14 cellular contexts compared by ENCODE assay signal in genomic region chr5:68243251-68243650, GRCh38. TPM values are rescaled to one million over a fixed set of nuclear protein-coding genes. Genes with fewer than 3 reads are reported as not detected.
DNase-seq lines count a peak whose midpoint lies in the region; ATAC-seq, FAIRE-seq and TF ChIP-seq lines count a peak whose summit lies in the region.
"Had no signal": no experiment of that assay in that cellular context is flagged by ENCODE, and none has a peak within 500 bp of the region (broad histone marks: within the 10 kb centered on the region; RNA-seq: fewer than 3 reads in every experiment).

No MANE protein-coding gene starts in this region.

- POLR2A ChIA-PET in activated CD4-positive, alpha-beta T cell treated with anti-CD3 and anti-CD28 coated beads for 36 hours (lab: Charles Lee) = interaction anchor here (0.6 to 1.3 kb wide), 2 partner anchors 25 to 27 kb away, joined by 3 to 5 read pairs; partner anchors contain the start of gene PIK3R1

- H3K4me3 ChIP-seq in gastrocnemius medialis = no peak overlapping the region
- H3K4me3 ChIP-seq: prostate gland had no signal

- no peak for DNase-seq in activated CD4-positive, alpha-beta T cell treated with anti-CD3 and anti-CD28 coated beads for 36 hours
- no peak for DNase-seq in activated CD4-positive, alpha-beta T cell treated with anti-CD3 and anti-CD28 coated beads for 4 hours
- DNase-seq in NCI-H69 (lab: John Stamatoyannopoulos, UW) (peak; percentile 49), endothelial cell (ENCODE audit: low spot score) (no peak), gastrocnemius medialis (no peak), H54 (ENCODE audit: insufficient read length, low spot score) (no peak), ecto neural progenitor cell (ENCODE audit: low spot score) (no peak)
- DNase-seq: cerebellar nuclear complex, DMS79, foreskin keratinocyte, NCI-H1930, T-helper 9 cell had no signal

- no peak for TF ChIP-seq CTCF in endothelial cell (IDR thresholded peaks at IDR 0.05; ENCODE audit: unreplicated experiment)
- TF ChIP-seq CTCF in gastrocnemius medialis (IDR thresholded peaks at IDR 0.05 in 4 of 5, conservative IDR thresholded peaks at IDR 0.05 in 1 of 5) = no peak

- no peak for TF ChIP-seq POLR2A in gastrocnemius medialis (IDR thresholded peaks at IDR 0.05)
- TF ChIP-seq POLR2A in H54 (IDR thresholded peaks at IDR 0.05; ENCODE audit: low read depth, low read length) = no peak

- peak overlapping the region; percentile 0 to 59 (median 50) for H3K27ac ChIP-seq in gastrocnemius medialis
- H3K27ac ChIP-seq: foreskin keratinocyte, prostate gland had no signal

- in situ Hi-C loops in gastrocnemius medialis (cut with MboI; ENCODE audit: low sequenced_read_pairs in 4 of 4) = no loop called here

- peaks cover 67% of the 10 kb centered on the region for H3K4me1 Mint-ChIP-seq in activated CD4-positive, alpha-beta T cell treated with anti-CD3 and anti-CD28 coated beads for 36 hours
- H3K4me1 Mint-ChIP-seq in endothelial cell (ENCODE audit: unreplicated experiment) = peaks cover 47% of the 10 kb centered on the region

- no peaks in the 10 kb centered on the region for H3K36me3 ChIP-seq in gastrocnemius medialis
- H3K36me3 ChIP-seq: prostate gland had no signal

- no peaks in the 10 kb centered on the region for H3K9me3 ChIP-seq in gastrocnemius medialis
- H3K9me3 ChIP-seq: prostate gland had no signal

- intact Hi-C loops in activated CD4-positive, alpha-beta T cell treated with anti-CD3 and anti-CD28 coated beads for 36 hours (cut with DNase I, micrococcal nuclease) = no loop called here
- intact Hi-C loops in gastrocnemius medialis (cut with DNase I; ENCODE audit: low total_unique reads) = no loop called here

- H3K27me3 ChIP-seq in gastrocnemius medialis = no peaks in the 10 kb centered on the region
- H3K27me3 ChIP-seq: foreskin keratinocyte had no signal

- ATAC-seq in activated CD4-positive, alpha-beta T cell treated with anti-CD3 and anti-CD28 coated beads for 36 hours = no peak
- ATAC-seq in gastrocnemius medialis (no peak), GM21723 (IDR thresholded peaks at IDR 0.05; ENCODE audit: unreplicated experiment) (no peak)
- ATAC-seq: foreskin keratinocyte had no signal

- no peaks in the 10 kb centered on the region for H3K9me3 Mint-ChIP-seq in activated CD4-positive, alpha-beta T cell treated with anti-CD3 and anti-CD28 coated beads for 36 hours (ENCODE audit: low read depth)
- H3K9me3 Mint-ChIP-seq in endothelial cell (ENCODE audit: unreplicated experiment) = no peaks in the 10 kb centered on the region

- peak overlapping the region; percentile 81 for H3K27ac Mint-ChIP-seq in activated CD4-positive, alpha-beta T cell treated with anti-CD3 and anti-CD28 coated beads for 36 hours
- H3K27ac Mint-ChIP-seq in endothelial cell (ENCODE audit: unreplicated experiment) = peak overlapping the region; percentile 48

- H3K27me3 Mint-ChIP-seq in activated CD4-positive, alpha-beta T cell treated with anti-CD3 and anti-CD28 coated beads for 36 hours = no peaks in the 10 kb centered on the region
- H3K27me3 Mint-ChIP-seq in endothelial cell (ENCODE audit: unreplicated experiment) = peaks cover 3% of the 10 kb centered on the region

- peaks cover 59 to 71% of the 10 kb centered on the region in 2 donors for H3K4me1 ChIP-seq in gastrocnemius medialis
- H3K4me1 ChIP-seq: foreskin keratinocyte, prostate gland had no signal

- peaks cover 18% of the 10 kb centered on the region for H3K36me3 Mint-ChIP-seq in activated CD4-positive, alpha-beta T cell treated with anti-CD3 and anti-CD28 coated beads for 36 hours (ENCODE audit: low read depth)
- H3K36me3 Mint-ChIP-seq in endothelial cell (ENCODE audit: low read depth, unreplicated experiment) = no peaks in the 10 kb centered on the region

- H3K4me3 Mint-ChIP-seq in activated CD4-positive, alpha-beta T cell treated with anti-CD3 and anti-CD28 coated beads for 36 hours = no peak overlapping the region
- no peak overlapping the region for H3K4me3 Mint-ChIP-seq in endothelial cell (ENCODE audit: unreplicated experiment)

- FAIRE-seq in H54 (lab: Jason Lieb, UNC) = no peak

- CTCF ChIA-PET in activated CD4-positive, alpha-beta T cell treated with anti-CD3 and anti-CD28 coated beads for 36 hours (lab: Charles Lee) = interaction anchor here (0.8 to 1.3 kb wide), 5 partner anchors 9 to 941 kb away, joined by 3 to 6 read pairs (median 5); partner anchors contain the start of gene PIK3R1

RNA-seq across cellular contexts. Expression of gene PIK3R1, which starts 27.7 kb away (rescaled TPM):
- 10 to 100 TPM; 40.0 to 49.0 TPM for total RNA-seq in activated CD4-positive, alpha-beta T cell treated with anti-CD3 and anti-CD28 coated beads for 36 hours
- total RNA-seq in endothelial cell (ENCODE audit: unreplicated experiment) (37.1 TPM), gastrocnemius medialis (100 to 1,000 TPM in 2 of 4 donors, 10 to 100 TPM in 2; 87.2 to 129 (median 100) TPM)
